In genomic region chr20:33509057-33509456, GRCh38 we compare ENCODE assay signal across 3 cellular contexts. TPM values are rescaled to one million over a fixed set of nuclear protein-coding genes. Genes with fewer than 3 reads are reported as not detected.
DNase-seq lines count a peak whose midpoint lies in the region; ATAC-seq, FAIRE-seq and TF ChIP-seq lines count a peak whose summit lies in the region.
"Not testable (repeated sequence)": the region's sequence is repeated elsewhere in the genome, so short reads cannot be mapped to it uniquely, and the experiment has no call there.

No MANE protein-coding gene starts in this region.

- TF ChIP-seq RAD21 in HepG2 (CRISPR knock-in tag; IDR thresholded peaks at IDR 0.05), result not testable (repeated sequence)

- H3K36me3 ChIP-seq in HEK293 (ENCODE audit: control insufficient read depth in 2 of 2, insufficient read depth in 1 of 2, low read length in 2 of 2), result not testable (repeated sequence)
- H3K36me3 ChIP-seq in HepG2 (replicated peaks in 1 of 2; ENCODE audit: control insufficient read depth in 1 of 2, insufficient read depth in 2 of 2, low read length in 2 of 2), result peaks cover 1 to 11% of the 10 kb centered on the region in 2 experiments; a peak in 1 of 5 replicates

- TF ChIP-seq EP300 in HepG2 (IDR thresholded peaks at IDR 0.05; ENCODE audit: low read depth in 2 of 2, low read length in 2 of 2); HepG2 (CRISPR knock-in tag; IDR thresholded peaks at IDR 0.05; ENCODE audit: borderline replicate concordance): not testable (repeated sequence)

- not testable (repeated sequence) for H3K4me1 ChIP-seq in HEK293 (ENCODE audit: control insufficient read depth, insufficient read depth, low read length)
- H3K4me1 ChIP-seq in HepG2 (ENCODE audit: insufficient read depth, low read length), result peaks cover 39% of the 10 kb centered on the region

- H3K79me2 ChIP-seq in HepG2 (ENCODE audit: insufficient read depth, low read length), result peaks cover 70% of the 10 kb centered on the region

- TF ChIP-seq POLR2A in HepG2 (IDR thresholded peaks at IDR 0.05; ENCODE audit: insufficient read depth in 1 of 2, low read depth in 2 of 2, low read length in 2 of 2), result not testable (repeated sequence)

- not testable (repeated sequence) for DNase-seq in HepG2 (ENCODE audit: low spot score)

- intact Hi-C loops in HepG2 (cut with micrococcal nuclease; ENCODE audit: unreplicated experiment), result not testable (repeated sequence)

- WGBS in HepG2 (ENCODE audit: low lambda C conversion rate), result 99% methylated on average over 3 of the region's 3 CpGs

- not testable (repeated sequence) for H4K20me1 ChIP-seq in HepG2 (ENCODE audit: insufficient read depth, low read length)

- H3K9ac ChIP-seq in HepG2 (ENCODE audit: insufficient read depth, low read depth, low read length), result not testable (repeated sequence)

- H3K4me2 ChIP-seq in HepG2 (ENCODE audit: low read depth, low read length), result not testable (repeated sequence)

- POLR2A ChIA-PET in HEK293 (lab: Yijun Ruan, JAX); HepG2 (lab: Yijun Ruan, JAX): not testable (repeated sequence)

- not testable (repeated sequence) for H3K27me3 ChIP-seq in HepG2 (ENCODE audit: control insufficient read depth in 1 of 2, insufficient read depth in 2 of 2, low read length in 2 of 2)

- ATAC-seq in HepG2, result not testable (repeated sequence)

- not testable (repeated sequence) for H2AFZ ChIP-seq in HepG2 (ENCODE audit: low read length)

- TF ChIP-seq CTCF in HEK293 (tag by site-specific recombination; IDR thresholded peaks at IDR 0.05); VCaP (conservative IDR thresholded peaks at IDR 0.05); HepG2 (CRISPR knock-in tag; IDR thresholded peaks at IDR 0.05): not testable (repeated sequence)

- not testable (repeated sequence) for BruUV-seq in HepG2 (replicated peaks; lab: Mats Ljungman, UMichigan)

- H3K4me3 ChIP-seq in HEK293 (ENCODE audit: low read depth, low read length); HepG2 (replicated peaks in 1 of 3; ENCODE audit: insufficient read depth in 1 of 3, low read depth in 2 of 3, low read length in 3 of 3): not testable (repeated sequence)

- not testable (repeated sequence) for H3K27ac ChIP-seq in HEK293 (ENCODE audit: extremely low read depth, low read depth, low read length); HepG2 (ENCODE audit: extremely low read length, insufficient read depth, low read length)
- H3K27ac ChIP-seq in VCaP, result peak overlapping the region; percentile 51

- CTCF ChIA-PET in HEK293 (lab: Yijun Ruan, JAX); HepG2 (lab: Yijun Ruan, JAX; ENCODE audit: low intra/inter-chr PET ratio, low total read pairs): not testable (repeated sequence)

- in situ Hi-C loops in HepG2 (cut with HindIII; ENCODE audit: extremely low pct_ligation_motif_present, low pct_unique_long_range_greater_than_20kb), result not testable (repeated sequence)

- FAIRE-seq in HepG2 (lab: Jason Lieb, UNC), result not testable (repeated sequence)

- not testable (repeated sequence) for H3K9me3 ChIP-seq in HEK293 (ENCODE audit: control insufficient read depth, insufficient read depth, low read depth, low read length); HepG2 (ENCODE audit: low read length)

TF ChIP-seq in HEK293, 187 proteins besides CTCF, POLR2A, EP300 and RAD21:
- 0 out of 2 replicates have a peak, but pooled peaks have one; percentile 13 for TF ChIP-seq ZNF280D (tag by site-specific recombination; IDR thresholded peaks at IDR 0.05)

TF ChIP-seq in HepG2, 621 proteins besides CTCF, POLR2A, EP300 and RAD21:
- TF ChIP-seq ZNF460 (CRISPR knock-in tag; IDR thresholded peaks at IDR 0.05; ENCODE audit: borderline replicate concordance), result peak; percentile 77; the same call in 1 of the 2 replicates
- TF ChIP-seq CHD4 (IDR thresholded peaks at IDR 0.05; ENCODE audit: borderline replicate concordance, low read length), result peak; percentile 67; the same call in 1 of the 2 replicates

RNA-seq across cellular contexts. Expression of gene CBFA2T2, which starts 19.2 kb away (rescaled TPM):
- 6.3 and 7.3 TPM in 2 replicates for total RNA-seq in HepG2 (2016; rRNA removed; fragmentation: Illumina TruSeq; extraction: Trizol)
- 25.1 and 25.7 TPM in 2 replicates for total RNA-seq in HepG2 (2016; cell fraction: cytosol; rRNA removed; fragmentation: Illumina TruSeq; extraction: Trizol; ENCODE audit: low read depth)
- 6.0 and 6.8 TPM in 2 replicates for total RNA-seq in HepG2 (2016; cell fraction: insoluble cytoplasmic fraction; rRNA removed; fragmentation: Illumina TruSeq; extraction: Trizol)
- total RNA-seq in HepG2 (2016; cell fraction: membrane; rRNA removed; fragmentation: Illumina TruSeq; extraction: Trizol), result 9.8 and 12.2 TPM in 2 replicates
- total RNA-seq in HepG2 (2016; cell fraction: nucleus; rRNA removed; fragmentation: Illumina TruSeq; extraction: Trizol), result 7.8 and 8.4 TPM in 2 replicates
- polyA plus RNA-seq in HepG2 (2011; rRNA removed), result 20.8 and 21.2 TPM in 2 replicates
- 13.2 and 14.1 TPM in 2 replicates for polyA plus RNA-seq in HepG2 (2011; cell fraction: cytosol; rRNA removed)
- polyA plus RNA-seq in HepG2 (2011; cell fraction: nucleus; rRNA removed), result 31.7 and 33.2 TPM in 2 replicates
- polyA plus RNA-seq in HepG2 (2012), result 10.5 and 11.1 TPM in 2 replicates
- 1.3 and 2.1 TPM in 2 replicates for polyA plus RNA-seq in HepG2 (2016; cell fraction: cytosol; fragmentation: Illumina TruSeq; extraction: Trizol; ENCODE audit: low read depth)
- polyA plus RNA-seq in HepG2 (2016; cell fraction: insoluble cytoplasmic fraction; fragmentation: Illumina TruSeq; extraction: Trizol; ENCODE audit: low read depth), result 8.7 and 11.6 TPM in 2 replicates
- 4.1 and 4.7 TPM in 2 replicates for polyA plus RNA-seq in HepG2 (2016; cell fraction: membrane; fragmentation: Illumina TruSeq; extraction: Trizol; ENCODE audit: low read depth)
- polyA plus RNA-seq in HepG2 (2016; cell fraction: nucleus; fragmentation: Illumina TruSeq; extraction: Trizol; ENCODE audit: insufficient read depth, low read depth), result 20.8 and 24.2 TPM in 2 replicates
- 20.8 and 48.6 TPM in 2 replicates for polyA minus RNA-seq in HepG2 (2011; rRNA and poly(A)+ RNA removed; ENCODE audit: low replicate concordance)
- 24.4 TPM in 2 replicates for polyA minus RNA-seq in HepG2 (2011; cell fraction: cytosol; rRNA and poly(A)+ RNA removed)
- polyA minus RNA-seq in HepG2 (2011; cell fraction: nucleus; rRNA and poly(A)+ RNA removed), result 17.0 and 21.1 TPM in 2 replicates
